In genomic region chr21:42312626-42313104, GRCh38 we compare ENCODE assay signal across 20 cellular contexts. TPM values are rescaled to one million over a fixed set of nuclear protein-coding genes. Genes with fewer than 3 reads are reported as not detected.
DNase-seq lines count a peak whose midpoint lies in the region; ATAC-seq and TF ChIP-seq lines count a peak whose summit lies in the region.
"Had no signal": no experiment of that assay in that cellular context is flagged by ENCODE, and none has a peak within 500 bp of the region (broad histone marks: within the 10 kb centered on the region; RNA-seq: fewer than 3 reads in every experiment).

No MANE protein-coding gene starts in this region.

- H3K9me3 ChIP-seq in right atrium auricular region = no peaks in the 10 kb centered on the region
- no peaks in the 10 kb centered on the region for H3K9me3 ChIP-seq in left ventricle myocardium inferior (replicated peaks)
- H3K9me3 ChIP-seq in thyroid gland = no peaks in the 10 kb centered on the region
- H3K9me3 ChIP-seq: gastrocnemius medialis had no signal

- H3K4me3 ChIP-seq in right atrium auricular region (no peak overlapping the region), left ventricle myocardium inferior (no peak overlapping the region), thyroid gland (replicated peaks in 1 of 3) (peak overlapping the region in 1 of 3 donors; percentile 18)
- H3K4me3 ChIP-seq: gastrocnemius medialis had no signal

- no peak for TF ChIP-seq CTCF in right atrium auricular region (IDR thresholded peaks at IDR 0.05)
- no peak for TF ChIP-seq CTCF in left ventricle myocardium inferior (IDR thresholded peaks at IDR 0.05; ENCODE audit: borderline replicate concordance)
- no peak for TF ChIP-seq CTCF in thyroid gland (IDR thresholded peaks at IDR 0.05)
- TF ChIP-seq CTCF in GM10266 (IDR thresholded peaks at IDR 0.05; ENCODE audit: control insufficient read depth, insufficient read depth, low read depth, missing control alignments) = no peak

- H3K27me3 ChIP-seq in right atrium auricular region = no peaks in the 10 kb centered on the region
- H3K27me3 ChIP-seq in left ventricle myocardium inferior (ENCODE audit: low read depth) = peaks cover 30% of the 10 kb centered on the region
- no peaks in the 10 kb centered on the region for H3K27me3 ChIP-seq in thyroid gland

- H3K4me1 ChIP-seq in right atrium auricular region (peaks cover 0 to 23% of the 10 kb centered on the region in 2 donors), left ventricle myocardium inferior (peaks cover 22% of the 10 kb centered on the region), thyroid gland (peaks cover 41 to 64% of the 10 kb centered on the region in 2 donors)

- H3K36me3 ChIP-seq in right atrium auricular region (no peaks in the 10 kb centered on the region), left ventricle myocardium inferior (no peaks in the 10 kb centered on the region), thyroid gland (peaks cover 0 to 8% of the 10 kb centered on the region in 2 donors)
- H3K36me3 ChIP-seq: gastrocnemius medialis had no signal

- H3K27ac ChIP-seq in right atrium auricular region (no peak overlapping the region), left ventricle myocardium inferior (replicated peaks) (no peak overlapping the region), thyroid gland (peak overlapping the region; percentile 83 to 95 (median 92))
- H3K27ac ChIP-seq: gastrocnemius medialis, HL-60 had no signal

- TF ChIP-seq POLR2A in thyroid gland (IDR thresholded peaks at IDR 0.05) = no peak

- ATAC-seq in HG03457 (IDR thresholded peaks at IDR 0.05; ENCODE audit: unreplicated experiment) = no peak
- ATAC-seq: activated T-helper 17 cell treated with anti-CD3 and anti-CD28 coated beads, Interleukin-2, amount 50 U/mL, for 72 hours; gastrocnemius medialis; left lobe of liver; T-cell had no signal

- intact Hi-C loops in left ventricle myocardium inferior (cut with micrococcal nuclease) (no loop called here), thyroid gland (cut with DNase I) (loop anchor here (10.0 kb wide), 1 partner anchor 72 kb away; no protein-coding TSS in a partner anchor)

- DNase-seq in right atrium auricular region (ENCODE audit: low spot score) (peak; percentile 47), left ventricle myocardium inferior (no peak), NCI-H2171 treated with DMSO at 0.1 percent for 48 hours (lab: John Stamatoyannopoulos, UW) (peak; percentile 67), ecto neural progenitor cell (ENCODE audit: low spot score) (peak; percentile 36), thyroid gland (no peak), GM10266 (ENCODE audit: extremely low spot score) (no peak), middle frontal gyrus (ENCODE audit: extremely low spot score, low spot score) (no peak)
- DNase-seq: activated CD4-positive, alpha-beta memory T cell treated with anti-CD3 and anti-CD28 coated beads for 36 hours; gastrocnemius medialis; HCEC 1CT; MM.1S; NCI-H2029 treated with DMSO at 0.1 percent for 48 hours; stimulated activated CD4-positive, alpha-beta T cell treated with anti-CD3 and anti-CD28 coated beads, Interleukin-2, amount 100 ng/mL, for 48 hours had no signal

- WGBS in thyroid gland, 2 donors = 70 to 86% methylated on average over 7 to 12 of the region's 16 CpGs

RNA-seq across cellular contexts. Expression of gene TFF3, which starts 2.5 kb away (rescaled TPM):
- total RNA-seq in right atrium auricular region (1 to 10 TPM; 5.0 TPM), left ventricle myocardium inferior (2.9 TPM), thyroid gland (1,000 to 10,000 TPM in 2 of 4 donors, 100 to 1,000 TPM in 2; 246 to 4,817 (median 914) TPM)
- total RNA-seq: activated CD4-positive, alpha-beta memory T cell treated with anti-CD3 and anti-CD28 coated beads for 36 hours; activated T-helper 17 cell treated with anti-CD3 and anti-CD28 coated beads, Interleukin-2, amount 50 U/mL, for 72 hours; G401 had no signal

RNA-seq across cellular contexts. Expression of gene TFF2, which starts 38.1 kb away (rescaled TPM):
- total RNA-seq in right atrium auricular region (not detected), left ventricle myocardium inferior (not detected), thyroid gland (10 to 100 TPM in 1 of 4 donors, 1 to 10 TPM in 1, not detected in 2; 2.5 to 14.3 TPM)
- total RNA-seq: activated CD4-positive, alpha-beta memory T cell treated with anti-CD3 and anti-CD28 coated beads for 36 hours; activated T-helper 17 cell treated with anti-CD3 and anti-CD28 coated beads, Interleukin-2, amount 50 U/mL, for 72 hours; bronchial epithelial cell; G401; gastrocnemius medialis had no signal

RNA-seq across cellular contexts. Expression of gene TFF1, which starts 53.7 kb away (rescaled TPM):
- total RNA-seq in right atrium auricular region (not detected), left ventricle myocardium inferior (not detected), thyroid gland (not detected)
- total RNA-seq: activated CD4-positive, alpha-beta memory T cell treated with anti-CD3 and anti-CD28 coated beads for 36 hours; activated T-helper 17 cell treated with anti-CD3 and anti-CD28 coated beads, Interleukin-2, amount 50 U/mL, for 72 hours; bronchial epithelial cell; G401; gastrocnemius medialis had no signal

Comparison
In these comparisons a context has a peak if more than half of its experiments do, and no peak if none do; other contexts are left out.
1. DNase-seq: peak in right atrium auricular region (single experiment), NCI-H2171 treated with DMSO at 0.1 percent for 48 hours (single experiment) and ecto neural progenitor cell (single experiment); none in left ventricle myocardium inferior (single experiment), thyroid gland (0 of 2), GM10266 (single experiment) and middle frontal gyrus (single experiment).
2. H3K27ac ChIP-seq: peak in thyroid gland (3 of 3); none in right atrium auricular region (0 of 2) and left ventricle myocardium inferior (single experiment).
3. RNA of gene TFF3, which starts 2.5 kb away (total RNA-seq): 246 to 4,817 TPM in thyroid gland; 5.0 TPM in right atrium auricular region and 2.9 TPM in left ventricle myocardium inferior (single experiment); every median in the first group is over 10 times any median in the second.